In genomic region chr9:91421987-91422765, GRCh38 we compare ENCODE assay signal across 7 cellular contexts. TPM values are rescaled to one million over a fixed set of nuclear protein-coding genes. Genes with fewer than 3 reads are reported as not detected.
DNase-seq lines count a peak whose midpoint lies in the region; ATAC-seq and TF ChIP-seq lines count a peak whose summit lies in the region.

No MANE protein-coding gene starts in this region.

- no peaks in the 10 kb centered on the region for H3K27me3 ChIP-seq in PC-9 (ENCODE audit: insufficient read depth, low read depth)
- peaks cover 51% of the 10 kb centered on the region for H3K27me3 ChIP-seq in ectodermal cell (ENCODE audit: control insufficient read depth, insufficient read depth, low read length, poor library complexity, severe bottlenecking)
- H3K27me3 ChIP-seq in mononuclear cell (ENCODE audit: insufficient read depth, low read length) = peaks cover 28% of the 10 kb centered on the region
- H3K27me3 ChIP-seq in aorta (ENCODE audit: control insufficient read depth in 1 of 2, insufficient read depth in 2 of 2, low read length in 1 of 2) = no peaks in the 10 kb centered on the region

- peak overlapping the region; percentile 88 for H3K4me2 ChIP-seq in PC-9

- ATAC-seq in aorta (ENCODE audit: low FRiP score) (no peak), HG02571 (IDR thresholded peaks at IDR 0.05; ENCODE audit: unreplicated experiment) (no peak)

- peaks cover 57% of the 10 kb centered on the region for H3K79me2 ChIP-seq in PC-9 (ENCODE audit: low read depth)

- H3K9me2 ChIP-seq in PC-9 (ENCODE audit: insufficient read depth) = no peaks in the 10 kb centered on the region

- no TSS peak for BruUV-seq in PC-9 (replicated peaks; lab: Mats Ljungman, UMichigan)

- DNase-seq in GM13977 (ENCODE audit: low spot score) = peak; percentile 46
- DNase-seq in PC-9 = peak in 1 of 2 experiments; percentile 63
- no peak for DNase-seq in aorta
- no peak for DNase-seq in amniotic stem cell (lab: John Stamatoyannopoulos, UW)

- H3K27ac ChIP-seq in PC-9 (peak overlapping the region; percentile 71), ectodermal cell (ENCODE audit: insufficient read depth, low read depth, low read length, poor library complexity, severe bottlenecking) (no peak overlapping the region), aorta (ENCODE audit: low read depth in 1 of 2, low read length in 2 of 2) (peak overlapping the region; percentile 97 to 98)

- CTCF ChIA-PET in PC-9 (lab: Charles Lee) = interaction anchor here (1.0 to 1.2 kb wide), 2 partner anchors 333 to 507 kb away, joined by 3 to 4 read pairs; no protein-coding TSS in a partner anchor

- in situ Hi-C loops in GM13977 (cut with MboI; ENCODE audit: low pct_unique_long_range_greater_than_20kb, low sequenced_read_pairs, unreplicated experiment) = no loop called here

- POLR2A ChIA-PET in PC-9 (lab: Charles Lee; ENCODE audit: unreplicated experiment) = no interaction called here

- no peaks in the 10 kb centered on the region for H3K9me3 ChIP-seq in PC-9 (ENCODE audit: insufficient read depth, low read depth)
- no peaks in the 10 kb centered on the region for H3K9me3 ChIP-seq in ectodermal cell (ENCODE audit: control insufficient read depth, low read length)
- no peaks in the 10 kb centered on the region for H3K9me3 ChIP-seq in mononuclear cell (ENCODE audit: low read depth, low read length)
- no peaks in the 10 kb centered on the region for H3K9me3 ChIP-seq in aorta (ENCODE audit: control insufficient read depth, low read length)

- peak overlapping the region; percentile 72; the same call in 1 of the 2 replicates for H2AFZ ChIP-seq in PC-9

- H4K20me1 ChIP-seq in PC-9 (ENCODE audit: insufficient read depth) = no peaks in the 10 kb centered on the region

- 12 to 13% methylated on average over 15 to 16 of the region's 16 CpGs for WGBS in ectodermal cell, 2 experiments
- WGBS in aorta, 2 donors = 1 to 2% methylated on average over 16 of the region's 16 CpGs

- intact Hi-C loops in PC-9 (cut with micrococcal nuclease; ENCODE audit: unreplicated experiment) = loop anchor here (2.0 to 5.0 kb wide), 3 partner anchors 61 to 229 kb away; partner anchors contain the start of gene AUH
- intact Hi-C loops in aorta (cut with DNase I) = loop anchor here (2.0 to 10.0 kb wide), 8 partner anchors 60 to 385 kb away; partner anchors contain the start of gene AUH (in 2 of the 2)

- H3K4me1 ChIP-seq in PC-9 (replicated peaks; ENCODE audit: insufficient read depth) (peaks cover 51% of the 10 kb centered on the region), ectodermal cell (ENCODE audit: control insufficient read depth, insufficient read depth, low read length) (peaks cover 16% of the 10 kb centered on the region), mononuclear cell (ENCODE audit: insufficient read depth, low read length) (peaks cover 56% of the 10 kb centered on the region), aorta (ENCODE audit: control insufficient read depth in 1 of 2, insufficient read depth in 2 of 2, low read length in 2 of 2) (peaks cover 5 to 6% of the 10 kb centered on the region in 2 donors)

- H3K36me3 ChIP-seq in PC-9 (ENCODE audit: low read depth) = no peaks in the 10 kb centered on the region
- H3K36me3 ChIP-seq in ectodermal cell (ENCODE audit: control insufficient read depth, insufficient read depth, low read length) = no peaks in the 10 kb centered on the region
- no peaks in the 10 kb centered on the region for H3K36me3 ChIP-seq in aorta (ENCODE audit: control insufficient read depth in 1 of 2, insufficient read depth in 2 of 2, low read length in 1 of 2)

- H3K4me3 ChIP-seq in PC-9 (peak overlapping the region; percentile 91), ectodermal cell (ENCODE audit: insufficient read depth, low read depth, low read length) (peak overlapping the region; percentile 66), mononuclear cell (ENCODE audit: low read length) (peak overlapping the region; percentile 55), aorta (ENCODE audit: low read length in 2 of 2) (peak overlapping the region; percentile 90 to 99)

- H3F3A ChIP-seq in PC-9 (ENCODE audit: insufficient read depth, low read depth) = peaks cover 41% of the 10 kb centered on the region

- TF ChIP-seq CTCF in GM13977 (IDR thresholded peaks at IDR 0.05; ENCODE audit: extremely low read depth, insufficient read depth, missing control alignments) (no peak), PC-9 (conservative IDR thresholded peaks at IDR 0.05) (no peak)

RNA-seq across cellular contexts. Expression of gene NFIL3, which starts 1.5 kb away (rescaled TPM):
- 8.5 and 9.3 TPM in 2 replicates for total RNA-seq in PC-9 (2021)
- 24.4 TPM for polyA plus RNA-seq in ectodermal cell (2013, experiment 1 of 4)
- polyA plus RNA-seq in ectodermal cell (2013, experiment 2 of 4) = 22.0 TPM
- 22.7 TPM for polyA plus RNA-seq in ectodermal cell (2013, experiment 3 of 4)
- 24.6 TPM for polyA plus RNA-seq in ectodermal cell (2013, experiment 4 of 4)
- 105 TPM for total RNA-seq in mononuclear cell
- total RNA-seq in aorta = 10 to 100 TPM; 27.9 to 54.8 TPM
- 10 to 100 TPM; 13.6 to 15.1 TPM for polyA plus RNA-seq in aorta
